In genomic region chr5:112863549-112863948, GRCh38 we compare ENCODE assay signal across 9 cellular contexts. TPM values are rescaled to one million over a fixed set of nuclear protein-coding genes. Genes with fewer than 3 reads are reported as not detected.
A peak's percentile ranks its signal among the peaks of the same experiment; 100 is the strongest.
DNase-seq lines count a peak whose midpoint lies in the region; TF ChIP-seq lines count a peak whose summit lies in the region.
"Had no signal": no experiment of that assay in that cellular context is flagged by ENCODE, and none has a peak within 500 bp of the region (broad histone marks: within the 10 kb centered on the region; RNA-seq: fewer than 3 reads in every experiment).

No MANE protein-coding gene starts in this region.

- H3K4me1 Mint-ChIP-seq in activated naive CD4-positive, alpha-beta T cell treated with anti-CD3 and anti-CD28 coated beads for 36 hours (ENCODE audit: low read depth), result peaks cover 46% of the 10 kb centered on the region

- TF ChIP-seq CTCF in VCaP (conservative IDR thresholded peaks at IDR 0.05) (no peak), epithelial cell of esophagus (IDR thresholded peaks at IDR 0.05; ENCODE audit: insufficient read depth, low read depth, low read length, missing control alignments) (no peak), prostate gland (IDR thresholded peaks at IDR 0.05) (no peak)

- 54% methylated on average over 4 of the region's 4 CpGs for WGBS in prostate gland

- H3K4me1 ChIP-seq in prostate gland (replicated peaks), result peaks cover 8% of the 10 kb centered on the region

- no peaks in the 10 kb centered on the region for H3K27me3 ChIP-seq in prostate gland (replicated peaks; ENCODE audit: insufficient read depth)

- H3K9me3 Mint-ChIP-seq in activated naive CD4-positive, alpha-beta T cell treated with anti-CD3 and anti-CD28 coated beads for 36 hours, result no peaks in the 10 kb centered on the region

- H3K9me3 ChIP-seq in prostate gland, result no peaks in the 10 kb centered on the region

- H3K4me3 ChIP-seq in epithelial cell of esophagus (ENCODE audit: low read length), result no peak overlapping the region
- H3K4me3 ChIP-seq in prostate gland, result peak overlapping the region in 1 of 2 donors; percentile 7

- peak overlapping the region; percentile 65 for H3K27ac Mint-ChIP-seq in activated naive CD4-positive, alpha-beta T cell treated with anti-CD3 and anti-CD28 coated beads for 36 hours

- H3K27ac ChIP-seq in VCaP (peak overlapping the region; percentile 30), prostate gland (no peak overlapping the region)

- H3K36me3 ChIP-seq in prostate gland, result no peaks in the 10 kb centered on the region

- DNase-seq in activated naive CD4-positive, alpha-beta T cell treated with anti-CD3 and anti-CD28 coated beads for 36 hours, result no peak
- no peak for DNase-seq in activated naive CD4-positive, alpha-beta T cell (lab: John Stamatoyannopoulos, UW)
- DNase-seq in epithelial cell of esophagus (ENCODE audit: low read depth), result peak; percentile 3
- peak; percentile 31 for DNase-seq in prostate gland (ENCODE audit: low spot score)
- DNase-seq in stimulated activated CD4-positive, alpha-beta T cell treated with anti-CD3 and anti-CD28 coated beads, Interleukin-4, amount 100 ng/mL, for 4 hours, result no peak
- no peak for DNase-seq in cerebellum (ENCODE audit: low spot score)
- no peak for DNase-seq in activated gamma-delta T cell (lab: John Stamatoyannopoulos, UW)
- DNase-seq: stimulated activated CD4-positive, alpha-beta T cell treated with anti-CD3 and anti-CD28 coated beads, Interleukin-12 subunit alpha, Interleukin-12 subunit beta, amount 100 ng/mL, for 4 hours had no signal

- no peaks in the 10 kb centered on the region for H3K27me3 Mint-ChIP-seq in activated naive CD4-positive, alpha-beta T cell treated with anti-CD3 and anti-CD28 coated beads for 36 hours (ENCODE audit: low read depth)

- TF ChIP-seq POLR2A in prostate gland (IDR thresholded peaks at IDR 0.05), result no peak

- peaks cover 28% of the 10 kb centered on the region for H3K36me3 Mint-ChIP-seq in activated naive CD4-positive, alpha-beta T cell treated with anti-CD3 and anti-CD28 coated beads for 36 hours (ENCODE audit: low read depth)

- CTCF ChIA-PET in activated naive CD4-positive, alpha-beta T cell treated with anti-CD3 and anti-CD28 coated beads for 36 hours (lab: Charles Lee), result interaction anchor here (1.0 to 1.2 kb wide), 2 partner anchors 15 to 113 kb away, joined by 4 to 5 read pairs; partner anchors contain the start of gene DCP2

- peak overlapping the region; percentile 12 for H3K4me3 Mint-ChIP-seq in activated naive CD4-positive, alpha-beta T cell treated with anti-CD3 and anti-CD28 coated beads for 36 hours

- intact Hi-C loops in activated naive CD4-positive, alpha-beta T cell treated with anti-CD3 and anti-CD28 coated beads for 36 hours (cut with micrococcal nuclease), result loop anchor here (10.0 kb wide), 2 partner anchors 651 to 1609 kb away; partner anchors contain the start of gene YTHDC2
- intact Hi-C loops in prostate gland (cut with DNase I), result loop anchor here (5.0 kb wide), 1 partner anchor 59 kb away; the partner anchor contains the start of gene REEP5

RNA-seq across cellular contexts. Expression of gene SRP19, which starts 2.5 kb away (rescaled TPM):
- 10 to 100 TPM; 43.7 to 49.6 TPM for total RNA-seq in activated naive CD4-positive, alpha-beta T cell treated with anti-CD3 and anti-CD28 coated beads for 36 hours
- total RNA-seq in prostate gland (10 to 100 TPM; 25.3 to 95.0 TPM), cerebellum (32.0 TPM)

RNA-seq across cellular contexts. Expression of gene REEP5, which starts 58.5 kb away (rescaled TPM):
- total RNA-seq in activated naive CD4-positive, alpha-beta T cell treated with anti-CD3 and anti-CD28 coated beads for 36 hours, result 10 to 100 TPM; 18.3 to 18.8 TPM
- total RNA-seq in prostate gland (100 to 1,000 TPM in 1 of 2 donors, 10 to 100 TPM in 1; 61.0 to 164 TPM), cerebellum (49.7 TPM)

Comparison
In these comparisons a context has a peak if more than half of its experiments do, and no peak if none do; other contexts are left out.
1. DNase-seq: peak in epithelial cell of esophagus (single experiment) and prostate gland (single experiment); none in activated naive CD4-positive, alpha-beta T cell treated with anti-CD3 and anti-CD28 coated beads for 36 hours (single experiment), activated naive CD4-positive, alpha-beta T cell (0 of 4), stimulated activated CD4-positive, alpha-beta T cell treated with anti-CD3 and anti-CD28 coated beads, Interleukin-4, amount 100 ng/mL, for 4 hours (0 of 2), cerebellum (single experiment) and activated gamma-delta T cell (single experiment).